In the genomic region with DNA sequence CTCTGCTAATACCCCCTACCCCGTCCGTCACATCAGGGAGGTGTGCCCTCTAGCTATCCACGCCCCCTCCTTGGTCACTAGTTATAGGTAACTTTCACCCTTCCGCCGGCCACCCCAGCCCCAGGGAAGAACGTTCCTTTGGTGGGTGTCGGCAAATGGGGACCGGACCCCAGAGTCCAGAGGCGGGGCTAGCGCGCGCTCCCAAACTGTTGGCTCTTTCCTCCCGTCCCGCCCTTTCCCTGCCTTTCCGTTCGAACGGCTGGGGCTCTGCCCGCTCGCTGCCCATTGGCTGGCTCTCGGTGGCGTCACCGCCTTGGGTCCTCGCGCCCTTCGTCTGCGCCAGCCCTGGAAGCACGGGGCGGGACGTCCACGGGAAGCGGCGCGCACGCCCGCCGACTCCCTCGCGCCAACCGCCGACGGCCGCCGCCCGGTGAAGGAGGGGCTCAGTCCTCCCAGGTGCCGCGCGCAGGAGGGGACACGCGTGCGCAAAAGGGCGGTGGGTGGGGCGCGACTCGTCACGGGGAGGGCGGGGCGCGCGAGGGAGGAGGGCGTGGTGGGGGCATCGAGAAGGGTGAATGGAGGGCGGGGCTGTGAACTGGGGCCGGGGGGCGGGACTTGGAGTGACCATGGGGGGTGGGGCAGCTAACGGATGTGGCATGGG, we compare ENCODE assay signal across 8 cellular contexts. TPM values are rescaled to one million over a fixed set of nuclear protein-coding genes. Genes with fewer than 3 reads are reported as not detected.
A peak's percentile ranks its signal among the peaks of the same experiment; 100 is the strongest.
DNase-seq lines count a peak whose midpoint lies in the region; ATAC-seq and TF ChIP-seq lines count a peak whose summit lies in the region.

No MANE protein-coding gene starts in this region.

- H3K27me3 ChIP-seq in GM06990 (replicated peaks; ENCODE audit: control insufficient read depth, insufficient read depth, low read length) (no peaks in the 10 kb centered on the region), gastroesophageal sphincter (no peaks in the 10 kb centered on the region)

- DNase-seq in GM06990 (ENCODE audit: extremely low read depth, insufficient read length) = peak; percentile 99
- DNase-seq in NB4 (ENCODE audit: low read depth) = peak; percentile 99
- DNase-seq in SK-MEL-5 (ENCODE audit: low read depth, low spot score) = peak; percentile 96
- peak; percentile 98 for DNase-seq in activated naive CD4-positive, alpha-beta T cell treated with anti-CD3 and anti-CD28 coated beads, Interleukin-2, amount 10 ng/mL, durations not matched to agents 7 days and 5 days
- peak; percentile 71 to 100 (median 97) for DNase-seq in nucleus accumbens (lab: John Stamatoyannopoulos, UW)
- peak; percentile 95 for DNase-seq in superior temporal gyrus (ENCODE audit: extremely low spot score)

- H3K4me1 Mint-ChIP-seq in activated naive CD4-positive, alpha-beta T cell treated with anti-CD3 and anti-CD28 coated beads, Interleukin-2, amount 10 ng/mL, durations not matched to agents 7 days and 5 days = peaks cover 64% of the 10 kb centered on the region

- in situ Hi-C loops in SK-MEL-5 (cut with HindIII; ENCODE audit: low pct_unique_long_range_greater_than_20kb, low sequenced_read_pairs) = no loop called here

- peak overlapping the region; percentile 80 for H3K4me3 Mint-ChIP-seq in activated naive CD4-positive, alpha-beta T cell treated with anti-CD3 and anti-CD28 coated beads, Interleukin-2, amount 10 ng/mL, durations not matched to agents 7 days and 5 days

- peaks cover 65% of the 10 kb centered on the region for H3K36me3 Mint-ChIP-seq in activated naive CD4-positive, alpha-beta T cell treated with anti-CD3 and anti-CD28 coated beads, Interleukin-2, amount 10 ng/mL, durations not matched to agents 7 days and 5 days

- 0 to 6% methylated on average over 1 to 2 of the region's 65 CpGs for WGBS in gastroesophageal sphincter (ENCODE audit: low coverage in 1 of 2), 2 donors

- no peaks in the 10 kb centered on the region for H3K9me3 Mint-ChIP-seq in activated naive CD4-positive, alpha-beta T cell treated with anti-CD3 and anti-CD28 coated beads, Interleukin-2, amount 10 ng/mL, durations not matched to agents 7 days and 5 days

- ATAC-seq in HG02571 (IDR thresholded peaks at IDR 0.05; ENCODE audit: unreplicated experiment) = peak; percentile 85
- ATAC-seq in gastroesophageal sphincter = peak; percentile 97

- H3K27me3 Mint-ChIP-seq in activated naive CD4-positive, alpha-beta T cell treated with anti-CD3 and anti-CD28 coated beads, Interleukin-2, amount 10 ng/mL, durations not matched to agents 7 days and 5 days = no peaks in the 10 kb centered on the region

- TF ChIP-seq CTCF in GM06990 (IDR thresholded peaks at IDR 0.05; ENCODE audit: insufficient read depth, low read length, poor library complexity, severe bottlenecking) (no peak), NB4 (IDR thresholded peaks at IDR 0.05; ENCODE audit: low read depth, low read length) (no peak), gastroesophageal sphincter (IDR thresholded peaks at IDR 0.05) (no peak)

- H3K9me3 ChIP-seq in gastroesophageal sphincter = no peaks in the 10 kb centered on the region

- TF ChIP-seq EP300 in gastroesophageal sphincter (IDR thresholded peaks at IDR 0.05) = no peak

- peak overlapping the region; percentile 73 for H3K4me3 ChIP-seq in GM06990 (replicated peaks; ENCODE audit: low read depth, low read length)
- H3K4me3 ChIP-seq in NB4 (ENCODE audit: low read depth, low read length) = peak overlapping the region; percentile 59
- peak overlapping the region; percentile 75 to 100 for H3K4me3 ChIP-seq in gastroesophageal sphincter

- peak; percentile 72 for TF ChIP-seq POLR2A in NB4 (IDR thresholded peaks at IDR 0.05; ENCODE audit: extremely low read depth, insufficient read length)
- TF ChIP-seq POLR2A in gastroesophageal sphincter (IDR thresholded peaks at IDR 0.05) = peak in 1 of 2 donors; percentile 48

- H3K36me3 ChIP-seq in GM06990 (ENCODE audit: control insufficient read depth, insufficient read depth, low read length) (peaks cover 27% of the 10 kb centered on the region), gastroesophageal sphincter (peaks cover 0 to 31% of the 10 kb centered on the region in 2 donors)

- CTCF ChIA-PET in activated naive CD4-positive, alpha-beta T cell treated with anti-CD3 and anti-CD28 coated beads, Interleukin-2, amount 10 ng/mL, durations not matched to agents 7 days and 5 days (lab: Charles Lee) = no interaction called here

- H3K27ac ChIP-seq in gastroesophageal sphincter = peak overlapping the region; percentile 94 to 100 (median 98)

- H3K4me1 ChIP-seq in gastroesophageal sphincter = peaks cover 0 to 46% (median 10%) of the 10 kb centered on the region in 3 donors

- H3K27ac Mint-ChIP-seq in activated naive CD4-positive, alpha-beta T cell treated with anti-CD3 and anti-CD28 coated beads, Interleukin-2, amount 10 ng/mL, durations not matched to agents 7 days and 5 days = peak overlapping the region; percentile 97

RNA-seq across cellular contexts. Expression of a gene that starts 0.6 kb away (rescaled TPM):
- total RNA-seq in SK-MEL-5 (2014; rRNA removed; shearing (Covaris generic)) = 19.8 and 20.6 TPM in 2 replicates
- 26.3 and 29.4 TPM in 2 replicates for polyA plus RNA-seq in SK-MEL-5 (2015; cell fraction: cytosol; rRNA removed)
- 197 and 235 TPM in 2 replicates for polyA plus RNA-seq in SK-MEL-5 (2015; cell fraction: nucleus; rRNA removed)
- total RNA-seq in gastroesophageal sphincter = 10 to 100 TPM; 73.0 to 91.0 (median 86.1) TPM

RNA-seq across cellular contexts. Expression of a gene that starts 7.7 kb away (rescaled TPM):
- 129 and 130 TPM in 2 replicates for total RNA-seq in SK-MEL-5 (2014; rRNA removed; shearing (Covaris generic))
- 134 and 204 TPM in 2 replicates for polyA plus RNA-seq in SK-MEL-5 (2015; cell fraction: cytosol; rRNA removed)
- polyA plus RNA-seq in SK-MEL-5 (2015; cell fraction: nucleus; rRNA removed) = 68.4 and 94.0 TPM in 2 replicates
- total RNA-seq in gastroesophageal sphincter = 100 to 1,000 TPM in 3 of 4 donors, 10 to 100 TPM in 1; 90.2 to 144 (median 124) TPM

RNA-seq across cellular contexts. Expression of a gene that starts 9.7 kb away (rescaled TPM):
- 0.64 and 0.85 TPM in 2 replicates for total RNA-seq in SK-MEL-5 (2014; rRNA removed; shearing (Covaris generic))
- polyA plus RNA-seq in SK-MEL-5 (2015; cell fraction: cytosol; rRNA removed) = 3.6 and 6.2 TPM in 2 replicates
- polyA plus RNA-seq in SK-MEL-5 (2015; cell fraction: nucleus; rRNA removed) = 21.3 and 23.1 TPM in 2 replicates
- 10 to 100 TPM in 3 of 4 donors, 1 to 10 TPM in 1; 9.1 to 15.9 (median 12.7) TPM for total RNA-seq in gastroesophageal sphincter

RNA-seq across cellular contexts. Expression of a gene that starts 18.6 kb away (rescaled TPM):
- total RNA-seq in SK-MEL-5 (2014; rRNA removed; shearing (Covaris generic)) = 21.8 and 23.9 TPM in 2 replicates
- polyA plus RNA-seq in SK-MEL-5 (2015; cell fraction: cytosol; rRNA removed) = 37.9 and 44.6 TPM in 2 replicates
- 39.7 and 64.4 TPM in 2 replicates for polyA plus RNA-seq in SK-MEL-5 (2015; cell fraction: nucleus; rRNA removed)
- total RNA-seq in gastroesophageal sphincter = under 1 TPM in 2 of 4 donors, not detected in 2; 0.67 to 0.79 TPM

RNA-seq across cellular contexts. Expression of a gene that starts 44.2 kb away (rescaled TPM):
- total RNA-seq in SK-MEL-5 (2014; rRNA removed; shearing (Covaris generic)) = 7.2 and 7.7 TPM in 2 replicates
- 10.1 and 12.2 TPM in 2 replicates for polyA plus RNA-seq in SK-MEL-5 (2015; cell fraction: cytosol; rRNA removed)
- 4.1 and 6.3 TPM in 2 replicates for polyA plus RNA-seq in SK-MEL-5 (2015; cell fraction: nucleus; rRNA removed)
- 1 to 10 TPM; 2.2 to 4.0 (median 3.2) TPM for total RNA-seq in gastroesophageal sphincter

Comparison
In these comparisons a context has a peak if more than half of its experiments do, and no peak if none do; other contexts are left out.
1. Peak in every context shown above with its lines: DNase-seq, ATAC-seq, H3K4me3 ChIP-seq and H3K27ac ChIP-seq.